Comparison of ENCODE assay signal across 10 cellular contexts in genomic region chr2:20573611-20574422, GRCh38.
DNase-seq lines count a peak whose midpoint lies in the region; ATAC-seq and TF ChIP-seq lines count a peak whose summit lies in the region.
"Had no signal": no experiment of that assay in that cellular context is flagged by ENCODE, and none has a peak within 500 bp of the region (broad histone marks: within the 10 kb centered on the region; RNA-seq: fewer than 3 reads in every experiment).

No MANE protein-coding gene starts in this region.

- no peaks in the 10 kb centered on the region for H3K36me3 ChIP-seq in SK-N-SH (replicated peaks in 1 of 2; ENCODE audit: control insufficient read depth in 1 of 2, insufficient read depth in 2 of 2, low read length in 1 of 2)

- 97% methylated on average over 10 of the region's 10 CpGs for WGBS in SK-N-SH (ENCODE audit: low lambda C conversion rate)

- no peak overlapping the region for H3K4me2 ChIP-seq in SK-N-SH

- H3F3A ChIP-seq in SK-N-SH (replicated peaks; ENCODE audit: insufficient read depth), result peaks cover 8% of the 10 kb centered on the region

- DNase-seq in SK-N-SH, result no peak
- DNase-seq in cerebellum (ENCODE audit: low spot score), result peak; percentile 50
- DNase-seq in lung microvascular endothelial cell (ENCODE audit: low read depth in 2 of 2), result peak; percentile 68 to 98
- DNase-seq in superior temporal gyrus (ENCODE audit: extremely low spot score), result peak; percentile 92
- DNase-seq in HuH-7.5 (ENCODE audit: low spot score), result no peak
- DNase-seq in RPMI8226, result no peak
- DNase-seq: cortex of kidney, NCI-H146 had no signal

- H3K79me2 ChIP-seq in SK-N-SH (ENCODE audit: insufficient read depth), result no peaks in the 10 kb centered on the region

- no peaks in the 10 kb centered on the region for H4K20me1 ChIP-seq in SK-N-SH (ENCODE audit: insufficient read depth)

- no peak overlapping the region for H3K4me3 ChIP-seq in SK-N-SH (ENCODE audit: low read depth in 2 of 2, low read length in 1 of 2)

- TF ChIP-seq CTCF in SK-N-SH (IDR thresholded peaks at IDR 0.05), result no peak

- POLR2A ChIA-PET in SK-N-SH (lab: Yijun Ruan, JAX), result interaction anchor here (3.3 kb wide), 1 partner anchor 127 kb away, joined by 13 read pairs; the partner anchor contains the start of gene RHOB

- no peaks in the 10 kb centered on the region for H3K9me3 ChIP-seq in SK-N-SH

- CTCF ChIA-PET in SK-N-SH (lab: Yijun Ruan, JAX), result interaction anchor here (0.8 to 2.5 kb wide), 8 partner anchors 8 to 130 kb away, joined by 3 to 7 read pairs (median 3); partner anchors contain the start of gene HS1BP3

- TF ChIP-seq RAD21 in SK-N-SH (IDR thresholded peaks at IDR 0.05; ENCODE audit: low read length), result no peak

- no peaks in the 10 kb centered on the region for H3K27me3 ChIP-seq in SK-N-SH (ENCODE audit: insufficient read depth)

- no peaks in the 10 kb centered on the region for H3K9me2 ChIP-seq in SK-N-SH

- no peak overlapping the region for H3K9ac ChIP-seq in SK-N-SH

- no peak overlapping the region; a peak in 1 of 4 replicates for H3K27ac ChIP-seq in SK-N-SH (ENCODE audit: low read depth in 2 of 2, low read length in 1 of 2)

- peaks cover 11 to 34% of the 10 kb centered on the region in 2 experiments; a peak in 3 of 4 replicates for H3K4me1 ChIP-seq in SK-N-SH (ENCODE audit: control insufficient read depth in 1 of 2, insufficient read depth in 2 of 2, low read depth in 1 of 2, low read length in 1 of 2)

- no peak for TF ChIP-seq EP300 in SK-N-SH (IDR thresholded peaks at IDR 0.05; ENCODE audit: borderline replicate concordance in 1 of 2, low read depth in 1 of 2, low read length in 1 of 2)

- ATAC-seq in SK-N-SH treated with all-trans-retinoic acid at 6 μM for 48 hours, result no peak
- ATAC-seq in GM21737 (IDR thresholded peaks at IDR 0.05; ENCODE audit: unreplicated experiment), result no peak

- H2AFZ ChIP-seq in SK-N-SH (ENCODE audit: low read depth), result no peak overlapping the region

TF ChIP-seq in SK-N-SH treated with all-trans-retinoic acid at 6 μM for 48 hours, 23 proteins besides CTCF, POLR2A, EP300 and RAD21:
- TF ChIP-seq TCF4 (CRISPR knock-in tag; IDR thresholded peaks at IDR 0.05; ENCODE audit: borderline replicate concordance), result 0 out of 2 replicates have a peak, but pooled peaks have one; percentile 11
- TF ChIP-seq PPARA (CRISPR knock-in tag; IDR thresholded peaks at IDR 0.05; ENCODE audit: borderline replicate concordance), result 0 out of 2 replicates have a peak, but pooled peaks have one; percentile 39
- no peak for TF ChIP-seq ISL1 (CRISPR knock-in tag; IDR thresholded peaks at IDR 0.05)
TF ChIP-seq in SK-N-SH treated with all-trans-retinoic acid at 6 μM for 48 hours: peak in this region for 2.

TF ChIP-seq in SK-N-SH, 30 proteins besides CTCF, POLR2A, EP300 and RAD21:
- TF ChIP-seq FOXM1 (IDR thresholded peaks at IDR 0.05; ENCODE audit: low read depth), result no peak
- TF ChIP-seq, protein P1, sequence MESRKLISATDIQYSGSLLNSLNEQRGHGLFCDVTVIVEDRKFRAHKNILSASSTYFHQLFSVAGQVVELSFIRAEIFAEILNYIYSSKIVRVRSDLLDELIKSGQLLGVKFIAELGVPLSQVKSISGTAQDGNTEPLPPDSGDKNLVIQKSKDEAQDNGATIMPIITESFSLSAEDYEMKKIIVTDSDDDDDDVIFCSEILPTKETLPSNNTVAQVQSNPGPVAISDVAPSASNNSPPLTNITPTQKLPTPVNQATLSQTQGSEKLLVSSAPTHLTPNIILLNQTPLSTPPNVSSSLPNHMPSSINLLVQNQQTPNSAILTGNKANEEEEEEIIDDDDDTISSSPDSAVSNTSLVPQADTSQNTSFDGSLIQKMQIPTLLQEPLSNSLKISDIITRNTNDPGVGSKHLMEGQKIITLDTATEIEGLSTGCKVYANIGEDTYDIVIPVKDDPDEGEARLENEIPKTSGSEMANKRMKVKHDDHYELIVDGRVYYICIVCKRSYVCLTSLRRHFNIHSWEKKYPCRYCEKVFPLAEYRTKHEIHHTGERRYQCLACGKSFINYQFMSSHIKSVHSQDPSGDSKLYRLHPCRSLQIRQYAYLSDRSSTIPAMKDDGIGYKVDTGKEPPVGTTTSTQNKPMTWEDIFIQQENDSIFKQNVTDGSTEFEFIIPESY (IDR thresholded peaks at IDR 0.05; ENCODE audit: borderline replicate concordance, low read depth), result no peak
- no peak for TF ChIP-seq SMC3 (IDR thresholded peaks at IDR 0.05; ENCODE audit: low read depth, low read length)
- TF ChIP-seq CHD2 (IDR thresholded peaks at IDR 0.05; ENCODE audit: low read length, partially characterized antibody), result no peak
- no peak for TF ChIP-seq GABPA (IDR thresholded peaks at IDR 0.05; ENCODE audit: low read depth)
- TF ChIP-seq REST (IDR thresholded peaks at IDR 0.05; ENCODE audit: low read depth, low read length), result no peak
- no peak for TF ChIP-seq USF1 (IDR thresholded peaks at IDR 0.05; ENCODE audit: borderline replicate concordance, low read depth)
- TF ChIP-seq JUND (IDR thresholded peaks at IDR 0.05), result no peak
- no peak for TF ChIP-seq TEAD4 (IDR thresholded peaks at IDR 0.05; ENCODE audit: borderline replicate concordance, insufficient read depth)
- no peak for TF ChIP-seq RFX5 (IDR thresholded peaks at IDR 0.05; ENCODE audit: low read length)
- TF ChIP-seq FOSL2 (IDR thresholded peaks at IDR 0.05; ENCODE audit: borderline replicate concordance, low read depth), result no peak
- TF ChIP-seq MXI1 (IDR thresholded peaks at IDR 0.05; ENCODE audit: low read depth, low read length), result no peak
- TF ChIP-seq YY1 (IDR thresholded peaks at IDR 0.05; ENCODE audit: low read depth), result no peak
- TF ChIP-seq TCF12 (IDR thresholded peaks at IDR 0.05), result no peak
- TF ChIP-seq SIN3A (IDR thresholded peaks at IDR 0.05; ENCODE audit: borderline replicate concordance, low read depth, low read length), result no peak
- TF ChIP-seq RXRA (IDR thresholded peaks at IDR 0.05; ENCODE audit: borderline replicate concordance, low read depth), result no peak
- no peak for TF ChIP-seq EZH2phosphoT487 (IDR thresholded peaks at IDR 0.05; ENCODE audit: borderline replicate concordance, low read depth)
- no peak for TF ChIP-seq RCOR1 (IDR thresholded peaks at IDR 0.05; ENCODE audit: low read length)
TF ChIP-seq in SK-N-SH: peak in this region for 0.

Comparison
In these comparisons a context has a peak if more than half of its experiments do, and no peak if none do; other contexts are left out.
1. DNase-seq: peak in cerebellum (single experiment), lung microvascular endothelial cell (2 of 2) and superior temporal gyrus (single experiment); none in SK-N-SH (single experiment), HuH-7.5 (single experiment) and RPMI8226 (single experiment).